ENCODE assay signal across 9 cellular contexts in genomic region chr9:137666950-137667670, GRCh38. TPM values are rescaled to one million over a fixed set of nuclear protein-coding genes. Genes with fewer than 3 reads are reported as not detected.
A peak's percentile ranks its signal among the peaks of the same experiment; 100 is the strongest.
DNase-seq lines count a peak whose midpoint lies in the region; ATAC-seq and TF ChIP-seq lines count a peak whose summit lies in the region.
"Had no signal": no experiment of that assay in that cellular context is flagged by ENCODE, and none has a peak within 500 bp of the region (broad histone marks: within the 10 kb centered on the region; RNA-seq: fewer than 3 reads in every experiment).

No MANE protein-coding gene starts in this region.

- peaks cover 52% of the 10 kb centered on the region for H3K4me1 Mint-ChIP-seq in nephron

- ATAC-seq in HG03457 (IDR thresholded peaks at IDR 0.05; ENCODE audit: unreplicated experiment): no peak
- ATAC-seq in HG02973 (IDR thresholded peaks at IDR 0.05; ENCODE audit: unreplicated experiment): no peak

- no peaks in the 10 kb centered on the region for H3K27me3 Mint-ChIP-seq in nephron (ENCODE audit: low read depth)

- H3K36me3 Mint-ChIP-seq in nephron (ENCODE audit: low read depth): peaks cover 42% of the 10 kb centered on the region

- no peak for TF ChIP-seq CTCF in nephron (IDR thresholded peaks at IDR 0.05; ENCODE audit: unreplicated experiment in 3 of 3)

- peak; percentile 42 for DNase-seq in DMS53 treated with DMSO at 0.1 percent for 48 hours (lab: John Stamatoyannopoulos, UW; ENCODE audit: unreplicated experiment)
- DNase-seq in NCI-H187 treated with DMSO at 0.1 percent for 48 hours (lab: John Stamatoyannopoulos, UW): peak; percentile 22
- DNase-seq in cerebellum (ENCODE audit: low spot score): peak; percentile 46
- DNase-seq in SK-N-DZ (ENCODE audit: low spot score): no peak
- no peak for DNase-seq in HCEC 1CT
- DNase-seq: MG63 had no signal

- no peaks in the 10 kb centered on the region for H3K9me3 Mint-ChIP-seq in nephron

- peak overlapping the region; percentile 11 to 32 (median 16) for H3K27ac Mint-ChIP-seq in nephron

- H3K4me3 Mint-ChIP-seq in nephron: no peak overlapping the region

RNA-seq across cellular contexts. Expression of gene EHMT1, which starts 48.3 kb away (rescaled TPM):
- 70.7 TPM for total RNA-seq in cerebellum
- 44.2 and 44.6 TPM in 2 replicates for polyA plus RNA-seq in SK-N-DZ (2014; cell fraction: cytosol; rRNA removed)
- polyA plus RNA-seq in SK-N-DZ (2014; cell fraction: nucleus; rRNA removed): 119 and 149 TPM in 2 replicates

Comparison
In these comparisons a context has a peak if more than half of its experiments do, and no peak if none do; other contexts are left out.
1. DNase-seq: peak in DMS53 treated with DMSO at 0.1 percent for 48 hours (single experiment), NCI-H187 treated with DMSO at 0.1 percent for 48 hours (single experiment) and cerebellum (single experiment); none in SK-N-DZ (single experiment) and HCEC 1CT (single experiment).